ENCODE assay signal across 8 cellular contexts in the genomic region with DNA sequence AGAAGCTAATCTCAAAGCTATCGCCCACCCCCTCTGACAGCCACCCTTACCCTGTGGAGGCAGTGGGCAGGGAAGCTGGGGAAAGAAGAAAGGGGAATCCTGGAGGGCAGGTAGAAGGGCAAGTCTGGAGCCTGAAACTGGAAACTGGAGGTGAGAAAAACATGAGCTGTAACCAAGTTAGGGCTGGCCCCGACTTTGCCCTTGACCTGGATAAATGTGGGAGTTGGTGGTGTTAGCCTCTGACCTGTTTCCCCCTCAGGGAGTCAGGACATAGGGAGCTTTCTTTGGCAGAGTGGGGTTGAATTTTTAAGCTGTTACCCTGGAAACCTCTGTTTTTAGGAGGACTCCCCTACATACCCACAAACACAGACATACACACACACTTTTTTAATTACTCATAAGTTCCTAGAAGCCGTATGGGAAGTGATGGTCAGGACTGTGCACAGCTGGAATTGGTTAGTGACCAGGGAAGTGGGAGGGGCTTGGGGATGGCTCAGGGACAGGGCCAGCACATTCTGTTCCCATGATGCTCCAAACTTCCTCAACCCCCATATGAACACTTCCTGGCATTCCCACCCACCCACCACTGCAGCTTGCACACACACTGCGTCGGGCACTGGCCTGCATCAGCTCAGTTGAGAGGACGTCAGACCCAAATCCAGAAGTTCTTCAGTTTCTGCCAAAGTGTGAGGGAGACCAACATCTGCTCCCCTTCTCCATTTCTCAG. TPM values are rescaled to one million over a fixed set of nuclear protein-coding genes. Genes with fewer than 3 reads are reported as not detected.
DNase-seq lines count a peak whose midpoint lies in the region; ATAC-seq, FAIRE-seq and TF ChIP-seq lines count a peak whose summit lies in the region.

No MANE protein-coding gene starts in this region.

- 63% methylated on average over 6 of the region's 6 CpGs for WGBS in A549 (ENCODE audit: missing lambda C conversion rate)

- TF ChIP-seq EP300 in A549 (IDR thresholded peaks at IDR 0.05): no peak

- in situ Hi-C loops in brain microvascular endothelial cell (cut with HindIII; ENCODE audit: low pct_ligation_motif_present, low sequenced_read_pairs): no loop called here

- CTCF ChIA-PET in A549 (lab: Yijun Ruan, JAX): interaction anchor here (0.5 to 1.7 kb wide), 5 partner anchors 39 to 1498 kb away, joined by 3 to 8 read pairs (median 3); partner anchors contain the start of gene PYM1

- intact Hi-C loops in left colon (cut with DNase I, micrococcal nuclease): no loop called here

- no peaks in the 10 kb centered on the region for H3K36me3 ChIP-seq in brain microvascular endothelial cell (replicated peaks)

- H3K4me3 Mint-ChIP-seq in stimulated activated naive CD8-positive, alpha-beta T cell treated with anti-CD3 and anti-CD28 coated beads, Interleukin-15, Interleukin-2, amounts not matched to agents 100 ng/mL and 50 ng/mL, for 24 hours: peak overlapping the region; percentile 32

- peak in 1 of 2 experiments; percentile 43 for DNase-seq in A549 (ENCODE audit: low read depth in 1 of 2, low spot score in 1 of 2)
- DNase-seq in MV-4-11 (lab: John Stamatoyannopoulos, UW): peak; percentile 95
- peak; percentile 100 for DNase-seq in brain microvascular endothelial cell
- peak; percentile 63 to 83 for DNase-seq in left colon
- no peak for DNase-seq in NCI-H2081 (lab: John Stamatoyannopoulos, UW)
- DNase-seq in GDM1 (lab: John Stamatoyannopoulos, UW): no peak

- H3K4me1 ChIP-seq in A549: peaks cover 13% of the 10 kb centered on the region

- ATAC-seq in A549: peak; percentile 65 to 83; a peak in 5 of 6 replicates
- peak; percentile 75 for ATAC-seq in left colon
- no peak for ATAC-seq in HG03280 (IDR thresholded peaks at IDR 0.05; ENCODE audit: unreplicated experiment)

- H3K27ac Mint-ChIP-seq in stimulated activated naive CD8-positive, alpha-beta T cell treated with anti-CD3 and anti-CD28 coated beads, Interleukin-15, Interleukin-2, amounts not matched to agents 100 ng/mL and 50 ng/mL, for 24 hours: peak overlapping the region; percentile 88

- peaks cover 17% of the 10 kb centered on the region for H3K4me1 Mint-ChIP-seq in stimulated activated naive CD8-positive, alpha-beta T cell treated with anti-CD3 and anti-CD28 coated beads, Interleukin-15, Interleukin-2, amounts not matched to agents 100 ng/mL and 50 ng/mL, for 24 hours (ENCODE audit: low read depth)

- no peak for TF ChIP-seq RAD21 in A549 (conservative IDR thresholded peaks at IDR 0.05 in 1 of 2, IDR thresholded peaks at IDR 0.05 in 1 of 2)

- H3K27ac ChIP-seq in A549 (peak overlapping the region; percentile 24 to 40; a peak in 1 of 6 replicates), brain microvascular endothelial cell (peak overlapping the region; percentile 99)

- no peak for FAIRE-seq in A549 (lab: Jason Lieb, UNC)

- POLR2A ChIA-PET in A549 (lab: Yijun Ruan, JAX): interaction anchor here (0.7 to 1.2 kb wide), 4 partner anchors 11 to 33 kb away, joined by 3 to 4 read pairs (median 3); partner anchors contain the start of gene DNAJC14

- no peak for TF ChIP-seq POLR2A in A549 (IDR thresholded peaks at IDR 0.05; ENCODE audit: low read length)

- peak overlapping the region; percentile 0; the same call in 1 of the 3 replicates for H3K4me2 ChIP-seq in A549

- H3K9me3 ChIP-seq in A549: no peaks in the 10 kb centered on the region

- no peaks in the 10 kb centered on the region for H3K9me3 Mint-ChIP-seq in stimulated activated naive CD8-positive, alpha-beta T cell treated with anti-CD3 and anti-CD28 coated beads, Interleukin-15, Interleukin-2, amounts not matched to agents 100 ng/mL and 50 ng/mL, for 24 hours

- H3K27me3 Mint-ChIP-seq in stimulated activated naive CD8-positive, alpha-beta T cell treated with anti-CD3 and anti-CD28 coated beads, Interleukin-15, Interleukin-2, amounts not matched to agents 100 ng/mL and 50 ng/mL, for 24 hours: no peaks in the 10 kb centered on the region

- no peaks in the 10 kb centered on the region for H3K27me3 ChIP-seq in brain microvascular endothelial cell (replicated peaks)

- TF ChIP-seq CTCF in A549 (IDR thresholded peaks at IDR 0.05): no peak
- TF ChIP-seq CTCF in brain microvascular endothelial cell (IDR thresholded peaks at IDR 0.05; ENCODE audit: low read depth, low read length, missing control alignments): no peak

- no peak overlapping the region for H3K4me3 ChIP-seq in A549
- H3K4me3 ChIP-seq in brain microvascular endothelial cell (ENCODE audit: low read depth, low read length): peak overlapping the region; percentile 18

- no peaks in the 10 kb centered on the region for H3K36me3 Mint-ChIP-seq in stimulated activated naive CD8-positive, alpha-beta T cell treated with anti-CD3 and anti-CD28 coated beads, Interleukin-15, Interleukin-2, amounts not matched to agents 100 ng/mL and 50 ng/mL, for 24 hours (ENCODE audit: low read depth)

TF ChIP-seq in A549, 52 proteins besides CTCF, POLR2A, EP300 and RAD21:
- TF ChIP-seq CBX2 (IDR thresholded peaks at IDR 0.05; ENCODE audit: borderline replicate concordance, low read depth): no peak
- no peak for TF ChIP-seq MYC (IDR thresholded peaks at IDR 0.05; ENCODE audit: borderline replicate concordance, low read length)
- no peak for TF ChIP-seq RFX5 (IDR thresholded peaks at IDR 0.05)
- no peak for TF ChIP-seq MAX (IDR thresholded peaks at IDR 0.05)
- no peak for TF ChIP-seq FOSL2 (IDR thresholded peaks at IDR 0.05)
- no peak for TF ChIP-seq FOSL2 (CRISPR knock-in tag; IDR thresholded peaks at IDR 0.05)
- no peak for TF ChIP-seq EHMT2 (IDR thresholded peaks at IDR 0.05; ENCODE audit: low read depth)
- TF ChIP-seq HOXB5 (CRISPR knock-in tag; IDR thresholded peaks at IDR 0.05): no peak
- no peak for TF ChIP-seq PHF8 (IDR thresholded peaks at IDR 0.05; ENCODE audit: borderline replicate concordance, low read depth)
- no peak for TF ChIP-seq TFCP2L1 (CRISPR knock-in tag; IDR thresholded peaks at IDR 0.05)

RNA-seq across cellular contexts. Expression of gene MMP19, which starts 5.0 kb away (rescaled TPM):
- 0.06 and 0.09 TPM in 2 replicates for polyA plus RNA-seq in A549 (2011; rRNA removed)
- 0.12 and 0.15 TPM in 2 replicates for polyA plus RNA-seq in A549 (2012; cell fraction: cytosol; rRNA removed)
- polyA plus RNA-seq in A549 (2012; cell fraction: nucleus; rRNA removed): 0.22 and 0.23 TPM in 2 replicates
- 0.09 to 0.11 TPM (median 0.09 TPM) in 3 replicates for polyA plus RNA-seq in A549 (2017; fragmentation: RNase III; extraction: RNeasy Plus Mini Kit Qiagen cat#74134 plus additional on column Dnase treatment)
- not detected in 2 replicates for polyA minus RNA-seq in A549 (2011; rRNA and poly(A)+ RNA removed)
- total RNA-seq in left colon: 1 to 10 TPM; 2.8 to 6.4 TPM

RNA-seq across cellular contexts. Expression of gene DNAJC14, which starts 18.4 kb away (rescaled TPM):
- 11.9 and 23.6 TPM in 2 replicates for polyA plus RNA-seq in A549 (2011; rRNA removed)
- 7.0 and 9.2 TPM in 2 replicates for polyA plus RNA-seq in A549 (2012; cell fraction: cytosol; rRNA removed)
- polyA plus RNA-seq in A549 (2012; cell fraction: nucleus; rRNA removed): 5.0 and 10.8 TPM in 2 replicates
- 23.6 to 30.4 TPM (median 29.5 TPM) in 3 replicates for polyA plus RNA-seq in A549 (2017; fragmentation: RNase III; extraction: RNeasy Plus Mini Kit Qiagen cat#74134 plus additional on column Dnase treatment)
- polyA minus RNA-seq in A549 (2011; rRNA and poly(A)+ RNA removed): 14.5 and 14.6 TPM in 2 replicates
- total RNA-seq in left colon: 10 to 100 TPM; 27.8 to 32.5 TPM

RNA-seq across cellular contexts. Expression of gene ORMDL2, which starts 29.9 kb away (rescaled TPM):
- polyA plus RNA-seq in A549 (2011; rRNA removed) (93.6 and 138 TPM in 2 replicates), A549 (2017; fragmentation: RNase III; extraction: RNeasy Plus Mini Kit Qiagen cat#74134 plus additional on column Dnase treatment) (73.5 to 82.9 TPM (median 79.0 TPM) in 3 replicates)
- polyA plus RNA-seq in A549 (2012; cell fraction: cytosol; rRNA removed): 81.1 and 93.2 TPM in 2 replicates
- polyA plus RNA-seq in A549 (2012; cell fraction: nucleus; rRNA removed): 36.1 and 50.3 TPM in 2 replicates
- polyA minus RNA-seq in A549 (2011; rRNA and poly(A)+ RNA removed): 140 and 169 TPM in 2 replicates
- total RNA-seq in left colon: 10 to 100 TPM; 64.5 to 82.9 TPM

RNA-seq across cellular contexts. Expression of gene SARNP, which starts 30.2 kb away (rescaled TPM):
- polyA plus RNA-seq in A549 (2011; rRNA removed) (164 and 198 TPM in 2 replicates), A549 (2017; fragmentation: RNase III; extraction: RNeasy Plus Mini Kit Qiagen cat#74134 plus additional on column Dnase treatment) (116 to 126 TPM (median 123 TPM) in 3 replicates)
- 58.7 and 76.4 TPM in 2 replicates for polyA plus RNA-seq in A549 (2012; cell fraction: cytosol; rRNA removed)
- polyA plus RNA-seq in A549 (2012; cell fraction: nucleus; rRNA removed): 17.5 and 23.0 TPM in 2 replicates
- polyA minus RNA-seq in A549 (2011; rRNA and poly(A)+ RNA removed): 31.3 and 37.2 TPM in 2 replicates
- 10 to 100 TPM; 42.7 to 43.7 TPM for total RNA-seq in left colon

Comparison
In these comparisons a context has a peak if more than half of its experiments do, and no peak if none do; other contexts are left out.
1. DNase-seq: peak in MV-4-11 (single experiment), brain microvascular endothelial cell (single experiment) and left colon (2 of 2); none in NCI-H2081 (0 of 2) and GDM1 (single experiment).